In the genomic region with DNA sequence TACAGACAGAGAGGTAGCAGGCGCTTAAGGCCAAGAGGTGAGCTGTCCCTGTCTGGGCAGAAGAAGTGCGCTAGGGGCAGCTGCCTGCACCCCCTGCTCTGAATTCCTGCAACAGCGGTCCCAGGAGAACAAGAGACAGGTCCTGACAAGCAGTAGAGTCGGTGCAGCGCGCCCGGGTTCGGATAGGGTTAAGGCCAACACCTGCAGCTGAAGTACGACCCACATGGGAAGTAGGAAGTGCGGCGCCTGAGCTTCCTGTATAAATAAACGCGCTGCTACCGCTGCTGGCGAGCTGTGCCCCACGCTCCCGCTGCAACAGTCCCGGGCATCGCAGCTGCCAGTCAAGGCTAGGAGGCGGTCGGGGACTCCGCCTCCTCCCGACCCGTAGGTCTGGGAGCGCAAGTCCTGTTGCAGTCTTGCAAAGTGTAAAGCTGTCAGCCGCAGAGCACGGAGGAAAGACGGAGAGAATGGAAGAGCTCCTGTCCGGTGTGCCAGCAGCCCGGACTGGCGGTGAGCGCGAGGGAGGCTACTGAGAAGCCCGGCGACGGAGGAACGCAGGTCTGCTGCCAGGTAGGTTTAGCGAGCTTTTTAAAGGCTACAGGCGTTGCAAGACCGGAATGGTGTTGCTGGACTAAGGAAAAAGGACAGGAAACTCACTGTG, we compare ENCODE assay signal across 1 cellular context.
TF ChIP-seq lines count a peak whose summit lies in the region.

RNF144B (plus strand) TSS at position 290 of the 661 bp plus-strand sequence. CDS start 12,185 bp downstream, outside the sequence.

TF ChIP-seq in HEK293, 187 proteins besides CTCF, POLR2A, EP300 and RAD21 (continued from another document):
- TF ChIP-seq ZNF132 (tag by site-specific recombination; IDR thresholded peaks at IDR 0.05; ENCODE audit: borderline replicate concordance), result no peak
- TF ChIP-seq, protein P1, sequence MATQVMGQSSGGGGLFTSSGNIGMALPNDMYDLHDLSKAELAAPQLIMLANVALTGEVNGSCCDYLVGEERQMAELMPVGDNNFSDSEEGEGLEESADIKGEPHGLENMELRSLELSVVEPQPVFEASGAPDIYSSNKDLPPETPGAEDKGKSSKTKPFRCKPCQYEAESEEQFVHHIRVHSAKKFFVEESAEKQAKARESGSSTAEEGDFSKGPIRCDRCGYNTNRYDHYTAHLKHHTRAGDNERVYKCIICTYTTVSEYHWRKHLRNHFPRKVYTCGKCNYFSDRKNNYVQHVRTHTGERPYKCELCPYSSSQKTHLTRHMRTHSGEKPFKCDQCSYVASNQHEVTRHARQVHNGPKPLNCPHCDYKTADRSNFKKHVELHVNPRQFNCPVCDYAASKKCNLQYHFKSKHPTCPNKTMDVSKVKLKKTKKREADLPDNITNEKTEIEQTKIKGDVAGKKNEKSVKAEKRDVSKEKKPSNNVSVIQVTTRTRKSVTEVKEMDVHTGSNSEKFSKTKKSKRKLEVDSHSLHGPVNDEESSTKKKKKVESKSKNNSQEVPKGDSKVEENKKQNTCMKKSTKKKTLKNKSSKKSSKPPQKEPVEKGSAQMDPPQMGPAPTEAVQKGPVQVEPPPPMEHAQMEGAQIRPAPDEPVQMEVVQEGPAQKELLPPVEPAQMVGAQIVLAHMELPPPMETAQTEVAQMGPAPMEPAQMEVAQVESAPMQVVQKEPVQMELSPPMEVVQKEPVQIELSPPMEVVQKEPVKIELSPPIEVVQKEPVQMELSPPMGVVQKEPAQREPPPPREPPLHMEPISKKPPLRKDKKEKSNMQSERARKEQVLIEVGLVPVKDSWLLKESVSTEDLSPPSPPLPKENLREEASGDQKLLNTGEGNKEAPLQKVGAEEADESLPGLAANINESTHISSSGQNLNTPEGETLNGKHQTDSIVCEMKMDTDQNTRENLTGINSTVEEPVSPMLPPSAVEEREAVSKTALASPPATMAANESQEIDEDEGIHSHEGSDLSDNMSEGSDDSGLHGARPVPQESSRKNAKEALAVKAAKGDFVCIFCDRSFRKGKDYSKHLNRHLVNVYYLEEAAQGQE (tag by site-specific recombination; IDR thresholded peaks at IDR 0.05), result no peak
- no peak for TF ChIP-seq ZNF626 (tag by site-specific recombination; IDR thresholded peaks at IDR 0.05)
- TF ChIP-seq HOXC10 (CRISPR knock-in tag; IDR thresholded peaks at IDR 0.05), result no peak
- no peak for TF ChIP-seq ZNF785 (tag by site-specific recombination; IDR thresholded peaks at IDR 0.05)
- TF ChIP-seq MZF1 (tag by site-specific recombination; IDR thresholded peaks at IDR 0.05; ENCODE audit: borderline replicate concordance), result no peak
- TF ChIP-seq SP3 (tag by site-specific recombination; IDR thresholded peaks at IDR 0.05), result peak; percentile 44; the same call in 1 of the 2 replicates
- no peak for TF ChIP-seq ZNF747 (tag by site-specific recombination; IDR thresholded peaks at IDR 0.05)
- TF ChIP-seq ZNF423 (tag by site-specific recombination; IDR thresholded peaks at IDR 0.05), result no peak
- no peak for TF ChIP-seq ZNF843 (tag by site-specific recombination; IDR thresholded peaks at IDR 0.05)
- TF ChIP-seq ZFP41 (tag by site-specific recombination; IDR thresholded peaks at IDR 0.05; ENCODE audit: borderline replicate concordance), result no peak
- no peak for TF ChIP-seq KLF17 (tag by site-specific recombination; IDR thresholded peaks at IDR 0.05)
- no peak for TF ChIP-seq ZNF558 (tag by site-specific recombination; IDR thresholded peaks at IDR 0.05)
- no peak for TF ChIP-seq GLIS1 (tag by site-specific recombination; IDR thresholded peaks at IDR 0.05)
- TF ChIP-seq ZNF549 (tag by site-specific recombination; IDR thresholded peaks at IDR 0.05), result no peak
- no peak for TF ChIP-seq ZNF391 (tag by site-specific recombination; IDR thresholded peaks at IDR 0.05; ENCODE audit: borderline replicate concordance, low read depth)
- no peak for TF ChIP-seq ZFP37 (tag by site-specific recombination; IDR thresholded peaks at IDR 0.05)
- TF ChIP-seq, protein P2, sequence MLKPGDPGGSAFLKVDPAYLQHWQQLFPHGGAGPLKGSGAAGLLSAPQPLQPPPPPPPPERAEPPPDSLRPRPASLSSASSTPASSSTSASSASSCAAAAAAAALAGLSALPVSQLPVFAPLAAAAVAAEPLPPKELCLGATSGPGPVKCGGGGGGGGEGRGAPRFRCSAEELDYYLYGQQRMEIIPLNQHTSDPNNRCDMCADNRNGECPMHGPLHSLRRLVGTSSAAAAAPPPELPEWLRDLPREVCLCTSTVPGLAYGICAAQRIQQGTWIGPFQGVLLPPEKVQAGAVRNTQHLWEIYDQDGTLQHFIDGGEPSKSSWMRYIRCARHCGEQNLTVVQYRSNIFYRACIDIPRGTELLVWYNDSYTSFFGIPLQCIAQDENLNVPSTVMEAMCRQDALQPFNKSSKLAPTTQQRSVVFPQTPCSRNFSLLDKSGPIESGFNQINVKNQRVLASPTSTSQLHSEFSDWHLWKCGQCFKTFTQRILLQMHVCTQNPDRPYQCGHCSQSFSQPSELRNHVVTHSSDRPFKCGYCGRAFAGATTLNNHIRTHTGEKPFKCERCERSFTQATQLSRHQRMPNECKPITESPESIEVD (tag by site-specific recombination; IDR thresholded peaks at IDR 0.05), result no peak
- TF ChIP-seq ZNF560 (tag by site-specific recombination; IDR thresholded peaks at IDR 0.05; ENCODE audit: borderline replicate concordance), result no peak
- no peak for TF ChIP-seq HOXD13 (CRISPR knock-in tag; IDR thresholded peaks at IDR 0.05; ENCODE audit: borderline replicate concordance)
- TF ChIP-seq PRDM10 (tag by site-specific recombination; IDR thresholded peaks at IDR 0.05), result no peak
- TF ChIP-seq BCL11B (tag by site-specific recombination; IDR thresholded peaks at IDR 0.05; ENCODE audit: low read depth), result no peak
- TF ChIP-seq ZNF621 (tag by site-specific recombination; IDR thresholded peaks at IDR 0.05), result no peak
- TF ChIP-seq ZNF521 (tag by site-specific recombination; IDR thresholded peaks at IDR 0.05), result no peak
- no peak for TF ChIP-seq ZNF416 (tag by site-specific recombination; IDR thresholded peaks at IDR 0.05)
- no peak for TF ChIP-seq TSHZ1 (tag by site-specific recombination; IDR thresholded peaks at IDR 0.05; ENCODE audit: borderline replicate concordance)
- TF ChIP-seq SP7 (tag by site-specific recombination; IDR thresholded peaks at IDR 0.05), result no peak
- peak; percentile 46; the same call in 1 of the 2 replicates for TF ChIP-seq ZNF223 (tag by site-specific recombination; IDR thresholded peaks at IDR 0.05)
- TF ChIP-seq ZNF510 (tag by site-specific recombination; IDR thresholded peaks at IDR 0.05; ENCODE audit: insufficient replicate concordance), result no peak
- peak; percentile 30; the same call in 1 of the 2 replicates for TF ChIP-seq PATZ1 (tag by site-specific recombination; IDR thresholded peaks at IDR 0.05)
- TF ChIP-seq, protein P3, sequence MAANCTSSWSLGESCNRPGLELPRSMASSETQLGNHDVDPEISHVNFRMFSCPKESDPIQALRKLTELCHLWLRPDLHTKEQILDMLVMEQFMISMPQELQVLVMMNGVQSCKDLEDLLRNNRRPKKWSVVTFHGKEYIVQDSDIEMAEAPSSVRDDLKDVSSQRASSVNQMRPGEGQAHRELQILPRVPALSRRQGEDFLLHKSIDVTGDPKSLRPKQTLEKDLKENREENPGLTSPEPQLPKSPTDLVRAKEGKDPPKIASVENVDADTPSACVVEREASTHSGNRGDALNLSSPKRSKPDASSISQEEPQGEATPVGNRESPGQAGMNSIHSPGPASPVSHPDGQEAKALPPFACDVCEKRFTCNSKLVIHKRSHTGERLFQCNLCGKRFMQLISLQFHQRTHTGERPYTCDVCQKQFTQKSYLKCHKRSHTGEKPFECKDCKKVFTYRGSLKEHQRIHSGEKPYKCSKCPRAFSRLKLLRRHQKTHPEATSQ (tag by site-specific recombination; IDR thresholded peaks at IDR 0.05), result no peak
- TF ChIP-seq ATF2 (tag by site-specific recombination; IDR thresholded peaks at IDR 0.05; ENCODE audit: low read depth), result no peak
- no peak for TF ChIP-seq KLF1 (tag by site-specific recombination; IDR thresholded peaks at IDR 0.05)
